22 cellular contexts compared by ENCODE assay signal in the genomic region with DNA sequence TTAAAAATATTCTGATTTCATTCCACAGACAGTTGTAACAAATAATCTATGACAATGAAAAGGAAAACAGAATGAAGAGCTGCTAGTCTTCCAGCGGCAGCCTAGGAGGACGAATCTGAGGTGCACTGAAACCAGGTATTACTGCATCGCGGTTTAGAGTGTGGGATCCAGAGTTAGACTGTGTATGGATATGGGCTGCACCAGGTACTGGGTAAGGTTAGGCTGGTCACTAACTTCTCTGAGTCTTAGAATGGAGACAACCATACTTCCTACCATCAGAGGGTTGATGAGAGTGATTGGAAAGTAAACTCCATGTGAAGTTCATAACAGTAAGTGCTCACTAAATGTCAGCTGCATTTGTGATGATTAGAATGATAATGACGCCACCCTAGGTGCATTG.
"Had no signal": no experiment of that assay in that cellular context is flagged by ENCODE, and none has a peak within 500 bp of the region (broad histone marks: within the 10 kb centered on the region; RNA-seq: fewer than 3 reads in every experiment).

No MANE protein-coding gene starts in this region.

- FAIRE-seq: TTC549 had no signal

- H3K27me3 Mint-ChIP-seq: activated B cell treated with CpG ODN at 0.5 μM for 24 hours; activated naive CD4-positive, alpha-beta T cell treated with anti-CD3 and anti-CD28 coated beads, Interleukin-2, amount 50 U/mL, for 24 hours; central memory CD8-positive, alpha-beta T cell had no signal

- H3K27ac Mint-ChIP-seq: activated B cell treated with CpG ODN at 0.5 μM for 24 hours; activated CD4-positive, alpha-beta T cell treated with anti-CD3 and anti-CD28 coated beads for 36 hours; activated naive CD4-positive, alpha-beta T cell treated with anti-CD3 and anti-CD28 coated beads, Interleukin-2, amount 50 U/mL, for 24 hours; activated T-helper 1 cell treated with anti-CD3 and anti-CD28 coated beads, Interleukin-12 subunit alpha, Interleukin-12 subunit beta, Interleukin-2, Interleukin-4 antibody, amounts not matched to agents 30 ng/mL and 10 ng/mL and 1 ng/mL, durations not matched to agents 14 hours and 24 hours and 36 hours; nephron; stimulated activated naive B cell treated with anti-CD40 and anti-IgM and Interleukin-4, amounts not matched to agents 10 μg/mL and 1 μg/mL and 100 μg/mL, for 72 hours had no signal

- H3K4me1 Mint-ChIP-seq: activated B cell treated with CpG ODN at 0.5 μM for 24 hours; activated CD4-positive, alpha-beta T cell treated with anti-CD3 and anti-CD28 coated beads for 36 hours; activated naive CD4-positive, alpha-beta T cell treated with anti-CD3 and anti-CD28 coated beads, Interleukin-2, amount 50 U/mL, for 24 hours; central memory CD8-positive, alpha-beta T cell; stimulated activated naive B cell treated with anti-CD40 and anti-IgM and Interleukin-4, amounts not matched to agents 10 μg/mL and 1 μg/mL and 100 μg/mL, for 72 hours had no signal

- H3K4me3 Mint-ChIP-seq: activated B cell treated with CpG ODN at 0.5 μM for 24 hours; activated CD4-positive, alpha-beta T cell treated with anti-CD3 and anti-CD28 coated beads for 36 hours; activated naive CD4-positive, alpha-beta T cell treated with anti-CD3 and anti-CD28 coated beads, Interleukin-2, amount 50 U/mL, for 24 hours; activated T-helper 1 cell treated with anti-CD3 and anti-CD28 coated beads, Interleukin-12 subunit alpha, Interleukin-12 subunit beta, Interleukin-2, Interleukin-4 antibody, amounts not matched to agents 30 ng/mL and 10 ng/mL and 1 ng/mL, durations not matched to agents 14 hours and 24 hours and 36 hours; central memory CD8-positive, alpha-beta T cell; nephron; stimulated activated naive B cell treated with anti-CD40 and anti-IgM and Interleukin-4, amounts not matched to agents 10 μg/mL and 1 μg/mL and 100 μg/mL, for 72 hours had no signal

- H3K27me3 ChIP-seq: adrenal gland, ascending aorta, breast epithelium, colonic mucosa, dorsolateral prefrontal cortex, heart left ventricle, right lobe of liver, uterus had no signal

- H3K4me3 ChIP-seq: adrenal gland, ascending aorta, breast epithelium, colonic mucosa, dorsolateral prefrontal cortex, heart left ventricle, right lobe of liver, skin epidermis, uterus had no signal

- H3K27ac ChIP-seq: adrenal gland, ascending aorta, breast epithelium, colonic mucosa, heart left ventricle, right lobe of liver, uterus had no signal

- H3K9me3 Mint-ChIP-seq: activated B cell treated with CpG ODN at 0.5 μM for 24 hours; activated naive CD4-positive, alpha-beta T cell treated with anti-CD3 and anti-CD28 coated beads, Interleukin-2, amount 50 U/mL, for 24 hours; activated T-helper 1 cell treated with anti-CD3 and anti-CD28 coated beads, Interleukin-12 subunit alpha, Interleukin-12 subunit beta, Interleukin-2, Interleukin-4 antibody, amounts not matched to agents 30 ng/mL and 10 ng/mL and 1 ng/mL, durations not matched to agents 14 hours and 24 hours and 36 hours; central memory CD8-positive, alpha-beta T cell; nephron; stimulated activated naive B cell treated with anti-CD40 and anti-IgM and Interleukin-4, amounts not matched to agents 10 μg/mL and 1 μg/mL and 100 μg/mL, for 72 hours had no signal

- H3K9me3 ChIP-seq: adrenal gland, ascending aorta, breast epithelium, colonic mucosa, heart left ventricle, right lobe of liver, uterus had no signal

- DNase-seq: activated B cell treated with CpG ODN at 0.5 μM for 24 hours; activated CD4-positive, alpha-beta T cell treated with anti-CD3 and anti-CD28 coated beads for 36 hours; activated CD4-positive, alpha-beta T cell treated with anti-CD3 and anti-CD28 coated beads, Interleukin-2, amount 50 U/mL, for 48 hours; activated gamma-delta T cell; adrenal gland; colonic mucosa; dorsolateral prefrontal cortex; heart left ventricle; left cardiac atrium; right lobe of liver; stimulated activated CD4-positive, alpha-beta T cell treated with anti-CD3 and anti-CD28 coated beads, Interleukin-1b, Interleukin-23, amount 100 ng/mL, for 48 hours; stimulated activated naive B cell treated with anti-CD40 and anti-IgM and Interleukin-4, amounts not matched to agents 10 μg/mL and 1 μg/mL and 100 μg/mL, for 72 hours; T-helper 1 cell; uterus had no signal

- H3K36me3 ChIP-seq: adrenal gland, breast epithelium, colonic mucosa, right lobe of liver, uterus had no signal

- H3K4me1 ChIP-seq: adrenal gland, ascending aorta, breast epithelium, colonic mucosa, right lobe of liver, uterus had no signal

- H3K36me3 Mint-ChIP-seq: activated naive CD4-positive, alpha-beta T cell treated with anti-CD3 and anti-CD28 coated beads, Interleukin-2, amount 50 U/mL, for 24 hours; stimulated activated naive B cell treated with anti-CD40 and anti-IgM and Interleukin-4, amounts not matched to agents 10 μg/mL and 1 μg/mL and 100 μg/mL, for 72 hours had no signal

- ATAC-seq: stimulated activated naive B cell treated with anti-CD40 and anti-IgM and Interleukin-4, amounts not matched to agents 10 μg/mL and 1 μg/mL and 100 μg/mL, for 72 hours had no signal
